8 cellular contexts compared by ENCODE assay signal in the genomic region with DNA sequence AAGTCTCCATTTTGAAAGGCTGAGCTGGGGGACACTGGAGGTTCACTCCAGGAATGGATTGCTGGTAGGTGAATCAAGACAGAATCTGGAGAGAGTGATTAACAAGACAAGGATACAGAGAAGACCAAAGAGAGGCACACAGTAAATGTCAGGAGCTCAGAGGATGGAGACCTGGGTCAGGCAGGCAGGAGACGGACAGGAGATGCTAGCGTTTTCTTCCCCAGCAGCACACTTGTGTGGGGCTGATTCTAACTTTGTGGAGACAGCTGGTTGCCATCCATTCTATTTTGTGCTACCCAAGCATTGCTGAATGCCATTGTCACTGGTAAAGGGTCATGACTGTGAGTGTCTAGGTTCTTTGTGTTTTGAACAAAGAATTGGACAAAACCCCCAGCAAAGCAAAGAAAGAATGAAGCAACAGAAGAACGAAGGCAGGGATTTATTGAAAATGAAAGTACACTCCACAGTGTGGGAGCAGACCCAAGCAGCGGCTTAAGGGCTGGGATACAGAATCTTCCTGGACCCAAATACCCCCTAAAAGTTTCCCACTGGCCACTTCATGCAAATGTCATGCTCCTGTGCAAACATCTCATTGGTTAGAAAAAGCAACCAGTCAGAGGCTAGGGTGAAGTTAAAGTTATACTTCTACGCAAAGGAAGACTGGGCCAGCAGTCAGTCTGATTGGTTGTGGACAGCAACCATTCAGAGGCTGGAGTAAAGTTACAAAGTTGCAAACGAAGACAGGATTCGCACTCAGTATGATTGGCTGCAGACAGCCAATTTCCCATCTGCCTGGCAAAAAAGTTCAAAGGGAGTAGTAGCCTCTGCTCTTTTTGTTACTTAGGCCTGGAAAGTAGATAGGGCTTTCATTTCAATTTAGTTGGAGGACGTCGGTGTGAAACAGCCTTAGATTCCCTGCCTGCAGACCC. TPM values are rescaled to one million over a fixed set of nuclear protein-coding genes. Genes with fewer than 3 reads are reported as not detected.
A peak's percentile ranks its signal among the peaks of the same experiment; 100 is the strongest.
DNase-seq lines count a peak whose midpoint lies in the region; ATAC-seq and TF ChIP-seq lines count a peak whose summit lies in the region.

No MANE protein-coding gene starts in this region.

- no peaks in the 10 kb centered on the region for H3K9me3 Mint-ChIP-seq in natural killer cell treated with Interleukin-12 subunit alpha and Interleukin-12 subunit beta and Interleukin-15 and Interleukin-18, amount 100 ng/mL, for 72 hours

- no peak overlapping the region for H3K27ac Mint-ChIP-seq in natural killer cell treated with Interleukin-12 subunit alpha and Interleukin-12 subunit beta and Interleukin-15 and Interleukin-18, amount 100 ng/mL, for 72 hours

- peaks cover 51% of the 10 kb centered on the region for H3K4me1 ChIP-seq in PC-3 (ENCODE audit: insufficient read depth, low read length)

- no peaks in the 10 kb centered on the region for H3K9me2 ChIP-seq in PC-3 (replicated peaks; ENCODE audit: low read length)

- H3F3A ChIP-seq in PC-3 (ENCODE audit: low read length, unreplicated experiment) = peaks cover 6% of the 10 kb centered on the region

- no peaks in the 10 kb centered on the region for H3K27me3 Mint-ChIP-seq in natural killer cell treated with Interleukin-12 subunit alpha and Interleukin-12 subunit beta and Interleukin-15 and Interleukin-18, amount 100 ng/mL, for 72 hours

- no peak overlapping the region for H3K4me2 ChIP-seq in PC-3 (ENCODE audit: low read length)

- H3K4me1 Mint-ChIP-seq in natural killer cell treated with Interleukin-12 subunit alpha and Interleukin-12 subunit beta and Interleukin-15 and Interleukin-18, amount 100 ng/mL, for 72 hours (ENCODE audit: low read depth in 2 of 2) = peaks cover 5 to 6% of the 10 kb centered on the region in 2 donors

- peak overlapping the region; percentile 25 for H3K4me3 Mint-ChIP-seq in natural killer cell treated with Interleukin-12 subunit alpha and Interleukin-12 subunit beta and Interleukin-15 and Interleukin-18, amount 100 ng/mL, for 72 hours

- no peaks in the 10 kb centered on the region for H3K9me3 ChIP-seq in PC-3 (ENCODE audit: low read length)

- H3K79me2 ChIP-seq in PC-3 (ENCODE audit: low read length) = peaks cover 71% of the 10 kb centered on the region

- BruUV-seq in PC-3 (replicated peaks; lab: Mats Ljungman, UMichigan) = no TSS peak

- no peak overlapping the region for H3K27ac ChIP-seq in PC-3 (ENCODE audit: low read length)

- H4K20me1 ChIP-seq in PC-3 (ENCODE audit: low read length) = peaks cover 5% of the 10 kb centered on the region; the same call in 1 of the 2 replicates

- no peak overlapping the region for H3K9ac ChIP-seq in PC-3 (ENCODE audit: low read length)

- intact Hi-C loops in PC-3 (cut with micrococcal nuclease) = no loop called here

- H3K36me3 Mint-ChIP-seq in natural killer cell treated with Interleukin-12 subunit alpha and Interleukin-12 subunit beta and Interleukin-15 and Interleukin-18, amount 100 ng/mL, for 72 hours = no peaks in the 10 kb centered on the region

- ATAC-seq in esophagus mucosa (peak; percentile 56), PC-3 (no peak), GM21526 (IDR thresholded peaks at IDR 0.05; ENCODE audit: low FRiP score, unreplicated experiment) (no peak), HG02642 (IDR thresholded peaks at IDR 0.05; ENCODE audit: poor library complexity, unreplicated experiment) (no peak)
- peak; percentile 51 to 60 for ATAC-seq in natural killer cell treated with Interleukin-12 subunit alpha and Interleukin-12 subunit beta and Interleukin-15 and Interleukin-18, amount 100 ng/mL, for 72 hours

- H3K27me3 ChIP-seq in PC-3 (ENCODE audit: low read length) = no peaks in the 10 kb centered on the region

- TF ChIP-seq CTCF in AG10803 (conservative IDR thresholded peaks at IDR 0.05; ENCODE audit: low read length) (no peak), PC-3 (conservative IDR thresholded peaks at IDR 0.05; ENCODE audit: low read depth, low read length) (no peak)

- H2AFZ ChIP-seq in PC-3 (ENCODE audit: low read length) = no peak overlapping the region

- CTCF ChIA-PET in PC-3 (lab: Charles Lee) = no interaction called here

- POLR2A ChIA-PET in PC-3 (lab: Charles Lee; ENCODE audit: unreplicated experiment) = no interaction called here

- H3K36me3 ChIP-seq in PC-3 (ENCODE audit: low read depth, low read length) = no peaks in the 10 kb centered on the region

- DNase-seq in AG10803 (ENCODE audit: low read depth) = peak; percentile 91
- DNase-seq in natural killer cell treated with Interleukin-12 subunit alpha and Interleukin-12 subunit beta and Interleukin-15 and Interleukin-18, amount 100 ng/mL, for 72 hours (ENCODE audit: low spot score) = no peak
- DNase-seq in PC-3 = no peak
- DNase-seq in UCSD-AML1 (lab: John Stamatoyannopoulos, UW; ENCODE audit: unreplicated experiment) = no peak

- peak overlapping the region; percentile 52 for H3K4me3 ChIP-seq in AG10803 (ENCODE audit: low read length)
- no peak overlapping the region for H3K4me3 ChIP-seq in PC-3 (ENCODE audit: low read length)

TF ChIP-seq in PFSK-1, 5 proteins besides CTCF, POLR2A, EP300 and RAD21:
- TF ChIP-seq POLR2AphosphoS5 (IDR thresholded peaks at IDR 0.05; ENCODE audit: low read depth, low read length) (peak; percentile 76), TAF1 (IDR thresholded peaks at IDR 0.05; ENCODE audit: borderline replicate concordance, insufficient read depth, low read length) (peak; percentile 65; the same call in 1 of the 2 replicates), SIN3A (IDR thresholded peaks at IDR 0.05; ENCODE audit: borderline replicate concordance, insufficient read depth, low read length) (no peak), FOXP2 (optimal IDR thresholded peaks at IDR 0.05; ENCODE audit: borderline replicate concordance, extremely low read depth, extremely low read length, insufficient read depth) (no peak)
- TF ChIP-seq, protein P1, sequence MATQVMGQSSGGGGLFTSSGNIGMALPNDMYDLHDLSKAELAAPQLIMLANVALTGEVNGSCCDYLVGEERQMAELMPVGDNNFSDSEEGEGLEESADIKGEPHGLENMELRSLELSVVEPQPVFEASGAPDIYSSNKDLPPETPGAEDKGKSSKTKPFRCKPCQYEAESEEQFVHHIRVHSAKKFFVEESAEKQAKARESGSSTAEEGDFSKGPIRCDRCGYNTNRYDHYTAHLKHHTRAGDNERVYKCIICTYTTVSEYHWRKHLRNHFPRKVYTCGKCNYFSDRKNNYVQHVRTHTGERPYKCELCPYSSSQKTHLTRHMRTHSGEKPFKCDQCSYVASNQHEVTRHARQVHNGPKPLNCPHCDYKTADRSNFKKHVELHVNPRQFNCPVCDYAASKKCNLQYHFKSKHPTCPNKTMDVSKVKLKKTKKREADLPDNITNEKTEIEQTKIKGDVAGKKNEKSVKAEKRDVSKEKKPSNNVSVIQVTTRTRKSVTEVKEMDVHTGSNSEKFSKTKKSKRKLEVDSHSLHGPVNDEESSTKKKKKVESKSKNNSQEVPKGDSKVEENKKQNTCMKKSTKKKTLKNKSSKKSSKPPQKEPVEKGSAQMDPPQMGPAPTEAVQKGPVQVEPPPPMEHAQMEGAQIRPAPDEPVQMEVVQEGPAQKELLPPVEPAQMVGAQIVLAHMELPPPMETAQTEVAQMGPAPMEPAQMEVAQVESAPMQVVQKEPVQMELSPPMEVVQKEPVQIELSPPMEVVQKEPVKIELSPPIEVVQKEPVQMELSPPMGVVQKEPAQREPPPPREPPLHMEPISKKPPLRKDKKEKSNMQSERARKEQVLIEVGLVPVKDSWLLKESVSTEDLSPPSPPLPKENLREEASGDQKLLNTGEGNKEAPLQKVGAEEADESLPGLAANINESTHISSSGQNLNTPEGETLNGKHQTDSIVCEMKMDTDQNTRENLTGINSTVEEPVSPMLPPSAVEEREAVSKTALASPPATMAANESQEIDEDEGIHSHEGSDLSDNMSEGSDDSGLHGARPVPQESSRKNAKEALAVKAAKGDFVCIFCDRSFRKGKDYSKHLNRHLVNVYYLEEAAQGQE (IDR thresholded peaks at IDR 0.05; ENCODE audit: insufficient read depth in 1 of 2, low read depth in 2 of 2, low read length in 2 of 2) = 0 out of 4 replicates have a peak, but pooled peaks of 1 of the 2 experiments have one; percentile 51

RNA-seq across cellular contexts. Expression of a gene that starts 17.5 kb away (rescaled TPM):
- 92.5 TPM for polyA plus RNA-seq in PFSK-1 (2012; ENCODE audit: insufficient read length, low read depth)
- total RNA-seq in esophagus mucosa (37.3 TPM), PC-3 (2014; rRNA removed) (48.1 and 69.1 TPM in 2 replicates)
- total RNA-seq in natural killer cell treated with Interleukin-12 subunit alpha and Interleukin-12 subunit beta and Interleukin-15 and Interleukin-18, amount 100 ng/mL, for 72 hours = 1 to 10 TPM; 1.2 to 4.1 TPM

RNA-seq across cellular contexts. Expression of a gene that starts 34.2 kb away (rescaled TPM):
- polyA plus RNA-seq in PFSK-1 (2012; ENCODE audit: insufficient read length, low read depth) = 36.4 TPM
- total RNA-seq in esophagus mucosa = 7.5 TPM
- 10 to 100 TPM; 12.3 to 13.0 TPM for total RNA-seq in natural killer cell treated with Interleukin-12 subunit alpha and Interleukin-12 subunit beta and Interleukin-15 and Interleukin-18, amount 100 ng/mL, for 72 hours
- total RNA-seq in PC-3 (2014; rRNA removed) = 17.5 and 18.5 TPM in 2 replicates

RNA-seq across cellular contexts. Expression of a gene that starts 34.4 kb away (rescaled TPM):
- 268 TPM for polyA plus RNA-seq in PFSK-1 (2012; ENCODE audit: insufficient read length, low read depth)
- total RNA-seq in esophagus mucosa = 45.0 TPM
- total RNA-seq in natural killer cell treated with Interleukin-12 subunit alpha and Interleukin-12 subunit beta and Interleukin-15 and Interleukin-18, amount 100 ng/mL, for 72 hours = 10 to 100 TPM; 41.7 to 59.6 TPM
- 59.8 and 63.9 TPM in 2 replicates for total RNA-seq in PC-3 (2014; rRNA removed)

RNA-seq across cellular contexts. Expression of a gene that starts 40.0 kb away (rescaled TPM):
- polyA plus RNA-seq in PFSK-1 (2012; ENCODE audit: insufficient read length, low read depth) = 40.0 TPM
- 10.3 TPM for total RNA-seq in esophagus mucosa
- 1 to 10 TPM; 8.3 to 9.8 TPM for total RNA-seq in natural killer cell treated with Interleukin-12 subunit alpha and Interleukin-12 subunit beta and Interleukin-15 and Interleukin-18, amount 100 ng/mL, for 72 hours
- 17.5 and 18.6 TPM in 2 replicates for total RNA-seq in PC-3 (2014; rRNA removed)

Comparison
In these comparisons a context has a peak if more than half of its experiments do, and no peak if none do; other contexts are left out.
1. ATAC-seq: peak in esophagus mucosa (single experiment) and natural killer cell treated with Interleukin-12 subunit alpha and Interleukin-12 subunit beta and Interleukin-15 and Interleukin-18, amount 100 ng/mL, for 72 hours (2 of 2); none in PC-3 (single experiment), GM21526 (single experiment) and HG02642 (single experiment).